In genomic region chr4:6420036-6420435, GRCh38 we compare ENCODE assay signal across 22 cellular contexts. TPM values are rescaled to one million over a fixed set of nuclear protein-coding genes. Genes with fewer than 3 reads are reported as not detected.
DNase-seq lines count a peak whose midpoint lies in the region; ATAC-seq and TF ChIP-seq lines count a peak whose summit lies in the region.
"Had no signal": no experiment of that assay in that cellular context is flagged by ENCODE, and none has a peak within 500 bp of the region (broad histone marks: within the 10 kb centered on the region; RNA-seq: fewer than 3 reads in every experiment).

No MANE protein-coding gene starts in this region.

- H3K9me2 ChIP-seq in PC-3 (replicated peaks; ENCODE audit: low read length), result no peaks in the 10 kb centered on the region

- H4K20me1 ChIP-seq in osteoblast (ENCODE audit: insufficient read depth, low read length) (no peaks in the 10 kb centered on the region), PC-3 (ENCODE audit: low read length) (no peaks in the 10 kb centered on the region)
- H4K20me1 ChIP-seq: BLaER1 treated with 17β-estradiol and CSF1 and Interleukin-3, amounts not matched to agents 10 nM and 100 nM had no signal

- ATAC-seq in PC-3 (no peak), GM19452 (IDR thresholded peaks at IDR 0.05; ENCODE audit: unreplicated experiment) (no peak)
- ATAC-seq: GM23338, SK-N-SH treated with all-trans-retinoic acid at 6 μM for 48 hours had no signal

- CTCF ChIA-PET in PC-3 (lab: Charles Lee), result no interaction called here

- TF ChIP-seq CTCF in osteoblast (IDR thresholded peaks at IDR 0.05; ENCODE audit: extremely low read depth, low read depth, low read length) (no peak), PC-3 (conservative IDR thresholded peaks at IDR 0.05; ENCODE audit: low read depth, low read length) (no peak)

- H3F3A ChIP-seq in PC-3 (ENCODE audit: low read length, unreplicated experiment), result no peaks in the 10 kb centered on the region

- H3K9me3 ChIP-seq in osteoblast (ENCODE audit: low read depth, low read length), result no peaks in the 10 kb centered on the region
- no peaks in the 10 kb centered on the region for H3K9me3 ChIP-seq in PC-3 (ENCODE audit: low read length)
- H3K9me3 ChIP-seq: A549, HAP-1, SJCRH30 had no signal

- H3K4me1 ChIP-seq in osteoblast (ENCODE audit: insufficient read depth, low read length) (no peaks in the 10 kb centered on the region), PC-3 (ENCODE audit: insufficient read depth, low read length) (no peaks in the 10 kb centered on the region)
- H3K4me1 ChIP-seq: HAP-1, SJCRH30 had no signal

- H3K27me3 ChIP-seq in osteoblast (ENCODE audit: insufficient read depth, low read length) (no peaks in the 10 kb centered on the region), PC-3 (ENCODE audit: low read length) (no peaks in the 10 kb centered on the region)
- H3K27me3 ChIP-seq: BLaER1 treated with 17β-estradiol and CSF1 and Interleukin-3, amounts not matched to agents 10 nM and 100 nM had no signal

- H2AFZ ChIP-seq in osteoblast (ENCODE audit: low read length), result no peak overlapping the region
- no peak overlapping the region for H2AFZ ChIP-seq in PC-3 (ENCODE audit: low read length)
- H2AFZ ChIP-seq: GM23338 had no signal

- H3K4me3 ChIP-seq in osteoblast (ENCODE audit: insufficient read depth, low read length) (no peak overlapping the region), PC-3 (ENCODE audit: low read length) (no peak overlapping the region)
- H3K4me3 ChIP-seq: A549; BLaER1 treated with 17β-estradiol and CSF1 and Interleukin-3, amounts not matched to agents 10 nM and 100 nM; GM23338; HAP-1; SJCRH30 had no signal

- H3K27ac ChIP-seq in angular gyrus (ENCODE audit: low read depth, low read length), result peak overlapping the region; percentile 44
- H3K27ac ChIP-seq in osteoblast (ENCODE audit: low read depth, low read length), result no peak overlapping the region
- no peak overlapping the region for H3K27ac ChIP-seq in PC-3 (ENCODE audit: low read length)
- H3K27ac ChIP-seq: A549; BLaER1 treated with 17β-estradiol and CSF1 and Interleukin-3, amounts not matched to agents 10 nM and 100 nM; SJCRH30 had no signal

- in situ Hi-C loops in G401 (cut with HindIII; ENCODE audit: low sequenced_read_pairs), result no loop called here

- H3K79me2 ChIP-seq in osteoblast (ENCODE audit: insufficient read depth, low read length) (no peaks in the 10 kb centered on the region), PC-3 (ENCODE audit: low read length) (no peaks in the 10 kb centered on the region)

- POLR2A ChIA-PET in PC-3 (lab: Charles Lee; ENCODE audit: unreplicated experiment), result interaction anchor here (0.6 kb wide), 1 partner anchor 47 kb away, joined by 3 read pairs; no protein-coding TSS in a partner anchor

- H3K36me3 ChIP-seq in osteoblast (ENCODE audit: insufficient read depth, low read length), result no peaks in the 10 kb centered on the region
- H3K36me3 ChIP-seq in PC-3 (ENCODE audit: low read depth, low read length), result no peaks in the 10 kb centered on the region
- H3K36me3 ChIP-seq: BLaER1 treated with 17β-estradiol and CSF1 and Interleukin-3, amounts not matched to agents 10 nM and 100 nM; HAP-1; SJCRH30 had no signal

- peak; percentile 95 for DNase-seq in G401 (ENCODE audit: low spot score)
- peak; percentile 48 to 58 for DNase-seq in cerebellar nuclear complex (lab: John Stamatoyannopoulos, UW)
- peak; percentile 19 for DNase-seq in osteoblast (ENCODE audit: insufficient read length, low spot score, missing footprints)
- no peak for DNase-seq in DMS79 (lab: John Stamatoyannopoulos, UW)
- DNase-seq in PC-3, result no peak
- DNase-seq: AML-193; CD4-positive, alpha-beta T cell; DND-41; KG1; NCI-H1048; NCI-H1417; NCI-H1694 treated with DMSO at 0.1 percent for 48 hours; NCI-H2081; NCI-H2227 treated with DMSO at 0.1 percent for 48 hours; SJCRH30 had no signal

- intact Hi-C loops in PC-3 (cut with micrococcal nuclease), result no loop called here

- H3K9ac ChIP-seq in PC-3 (ENCODE audit: low read length), result no peak overlapping the region
- H3K9ac ChIP-seq: BLaER1 treated with 17β-estradiol and CSF1 and Interleukin-3, amounts not matched to agents 10 nM and 100 nM had no signal

- BruUV-seq in PC-3 (replicated peaks; lab: Mats Ljungman, UMichigan), result no TSS peak

- H3K4me2 ChIP-seq in osteoblast (ENCODE audit: insufficient read depth, low read length), result no peak overlapping the region
- H3K4me2 ChIP-seq in PC-3 (ENCODE audit: low read length), result no peak overlapping the region
- H3K4me2 ChIP-seq: A549, GM23338 had no signal

RNA-seq across cellular contexts. Expression of gene PPP2R2C, which starts 52.4 kb away (rescaled TPM):
- 0.55 and 3.3 TPM in 2 replicates for total RNA-seq in G401 (2014; rRNA removed; shearing (Covaris generic))
- total RNA-seq in osteoblast (under 0.01 TPM in 1 of 2 replicates, not detected in the other), PC-3 (2014; rRNA removed) (7.0 and 9.5 TPM in 2 replicates)
- total RNA-seq: CD4-positive, alpha-beta T cell; SJCRH30 had no signal

Comparison
In these comparisons a context has a peak if more than half of its experiments do, and no peak if none do; other contexts are left out.
1. DNase-seq: peak in G401 (single experiment), cerebellar nuclear complex (2 of 2) and osteoblast (single experiment); none in DMS79 (single experiment) and PC-3 (single experiment).